Comparison of ENCODE assay signal across 9 cellular contexts in genomic region chr9:37104183-37104889, GRCh38. TPM values are rescaled to one million over a fixed set of nuclear protein-coding genes. Genes with fewer than 3 reads are reported as not detected.
DNase-seq lines count a peak whose midpoint lies in the region; ATAC-seq, FAIRE-seq and TF ChIP-seq lines count a peak whose summit lies in the region.
"Had no signal": no experiment of that assay in that cellular context is flagged by ENCODE, and none has a peak within 500 bp of the region (broad histone marks: within the 10 kb centered on the region; RNA-seq: fewer than 3 reads in every experiment).

No MANE protein-coding gene starts in this region.

- no peak overlapping the region for H3K4me3 ChIP-seq in foreskin fibroblast (ENCODE audit: low read depth in 1 of 2, low read length in 2 of 2)

- DNase-seq in AG08395 (ENCODE audit: low spot score) (peak; percentile 70), foreskin fibroblast (peak; percentile 87 to 94), frontal cortex (ENCODE audit: low spot score in 2 of 2) (no peak), DMS79 treated with DMSO at 0.1 percent for 48 hours (lab: John Stamatoyannopoulos, UW) (no peak), GM13976 (ENCODE audit: low spot score) (no peak)
- DNase-seq: GDM1 had no signal

- peak; percentile 72 for ATAC-seq in GM21786 (IDR thresholded peaks at IDR 0.05; ENCODE audit: unreplicated experiment)
- ATAC-seq in SK-N-SH treated with all-trans-retinoic acid at 6 μM for 48 hours = peak; percentile 97
- no peak for ATAC-seq in HG03521 (IDR thresholded peaks at IDR 0.05; ENCODE audit: unreplicated experiment)

- TF ChIP-seq CTCF in foreskin fibroblast (IDR thresholded peaks at IDR 0.05; ENCODE audit: low read depth, low read length) (no peak), GM13976 (IDR thresholded peaks at IDR 0.05; ENCODE audit: borderline replicate concordance, control extremely low read depth, extremely low read depth, insufficient read depth, missing control alignments) (no peak)

- in situ Hi-C loops in GM13976 (cut with MboI; ENCODE audit: low sequenced_read_pairs, unreplicated experiment) = no loop called here

- no peak for FAIRE-seq in frontal cortex (lab: Jason Lieb, UNC)

TF ChIP-seq in SK-N-SH treated with all-trans-retinoic acid at 6 μM for 48 hours, 23 proteins besides CTCF, POLR2A, EP300 and RAD21:
- TF ChIP-seq PATZ1 (CRISPR knock-in tag; IDR thresholded peaks at IDR 0.05; ENCODE audit: borderline replicate concordance) (no peak), TCF4 (CRISPR knock-in tag; IDR thresholded peaks at IDR 0.05; ENCODE audit: borderline replicate concordance) (no peak), ARNTL (CRISPR knock-in tag; IDR thresholded peaks at IDR 0.05; ENCODE audit: borderline replicate concordance, low read depth) (no peak), ZNF70 (CRISPR knock-in tag; IDR thresholded peaks at IDR 0.05) (no peak), POU6F1 (CRISPR knock-in tag; IDR thresholded peaks at IDR 0.05; ENCODE audit: borderline replicate concordance, low read depth) (no peak), RARB (CRISPR knock-in tag; IDR thresholded peaks at IDR 0.05) (no peak), ZNF8 (CRISPR knock-in tag; IDR thresholded peaks at IDR 0.05) (no peak), ZFP3 (CRISPR knock-in tag; IDR thresholded peaks at IDR 0.05) (no peak), ZNF565 (CRISPR knock-in tag; conservative IDR thresholded peaks at IDR 0.05; ENCODE audit: low read depth) (no peak)

RNA-seq across cellular contexts. Expression of gene ZCCHC7, which starts 16.0 kb away (rescaled TPM):
- total RNA-seq in frontal cortex = 39.5 TPM

Comparison
In these comparisons a context has a peak if more than half of its experiments do, and no peak if none do; other contexts are left out.
1. DNase-seq: peak in AG08395 (single experiment) and foreskin fibroblast (2 of 2); none in frontal cortex (0 of 2), DMS79 treated with DMSO at 0.1 percent for 48 hours (single experiment) and GM13976 (single experiment).